In genomic region chr1:12617901-12618660, GRCh38 we compare ENCODE assay signal across 8 cellular contexts. TPM values are rescaled to one million over a fixed set of nuclear protein-coding genes. Genes with fewer than 3 reads are reported as not detected.
DNase-seq lines count a peak whose midpoint lies in the region; ATAC-seq, FAIRE-seq and TF ChIP-seq lines count a peak whose summit lies in the region.

Gene DHRS3 (minus strand): TSS chr1:12618210. CDS start chr1:12617348, 862 bp downstream.

- H3K9me3 ChIP-seq in HepG2 (ENCODE audit: low read length), result no peaks in the 10 kb centered on the region

- POLR2A ChIA-PET in AG04449 (lab: Yijun Ruan, JAX), result interaction anchor here (0.5 to 2.1 kb wide), 6 partner anchors 13 to 340 kb away, joined by 3 to 21 read pairs (median 4); no protein-coding TSS in a partner anchor
- POLR2A ChIA-PET in HepG2 (lab: Yijun Ruan, JAX), result interaction anchor here (0.6 to 10.1 kb wide), 34 partner anchors 13 to 639 kb away, joined by 3 to 357 read pairs (median 6); no protein-coding TSS in a partner anchor

- under 1% methylated on average over 69 of the region's 69 CpGs for WGBS in HepG2 (ENCODE audit: low lambda C conversion rate)

- peak within 1 kb of the TSS; percentile 82 for H3K4me3 ChIP-seq in AG04449 (ENCODE audit: low read depth, low read length)
- H3K4me3 ChIP-seq in HepG2 (replicated peaks in 1 of 3; ENCODE audit: insufficient read depth in 1 of 3, low read depth in 2 of 3, low read length in 3 of 3), result peak within 1 kb of the TSS; percentile 91 to 97 (median 94)

- H3K79me2 ChIP-seq in HepG2 (ENCODE audit: insufficient read depth, low read length), result peaks cover 53% of the 10 kb centered on the region

- H3K9ac ChIP-seq in HepG2 (ENCODE audit: insufficient read depth, low read depth, low read length), result peak within 1 kb of the TSS; percentile 97

- intact Hi-C loops in HepG2 (cut with micrococcal nuclease; ENCODE audit: unreplicated experiment), result loop anchor here (1.0 to 5.0 kb wide), 3 partner anchors 90 to 303 kb away; no protein-coding TSS in a partner anchor

- no peak for TF ChIP-seq CTCF in AG04449 (IDR thresholded peaks at IDR 0.05; ENCODE audit: insufficient read depth, low read length, missing control alignments)
- no peak for TF ChIP-seq CTCF in HepG2 (CRISPR knock-in tag; IDR thresholded peaks at IDR 0.05)

- ATAC-seq in GM21381 (IDR thresholded peaks at IDR 0.05; ENCODE audit: unreplicated experiment), result peak; percentile 44
- peak; percentile 54 for ATAC-seq in HepG2

- TF ChIP-seq POLR2A in HepG2 (IDR thresholded peaks at IDR 0.05; ENCODE audit: insufficient read depth in 1 of 2, low read depth in 2 of 2, low read length in 2 of 2), result peak; percentile 64

- no peak within 1 kb of the TSS for H2AFZ ChIP-seq in HepG2 (ENCODE audit: low read length)

- TF ChIP-seq EP300 in HepG2 (IDR thresholded peaks at IDR 0.05; ENCODE audit: low read depth in 2 of 2, low read length in 2 of 2), result peak in 1 of 2 experiments; percentile 58; a peak in 1 of 4 replicates
- no peak for TF ChIP-seq EP300 in HepG2 (CRISPR knock-in tag; IDR thresholded peaks at IDR 0.05; ENCODE audit: borderline replicate concordance)

- in situ Hi-C loops in HepG2 (cut with HindIII; ENCODE audit: extremely low pct_ligation_motif_present, low pct_unique_long_range_greater_than_20kb), result loop anchor here (5.0 kb wide), 2 partner anchors 66 to 91 kb away; no protein-coding TSS in a partner anchor

- peaks cover 5% of the 10 kb centered on the region for H4K20me1 ChIP-seq in HepG2 (ENCODE audit: insufficient read depth, low read length)

- H3K4me1 ChIP-seq in HepG2 (ENCODE audit: insufficient read depth, low read length), result peaks cover 54% of the 10 kb centered on the region

- peaks cover 0 to 3% of the 10 kb centered on the region in 2 experiments; a peak in 1 of 5 replicates for H3K27me3 ChIP-seq in HepG2 (ENCODE audit: control insufficient read depth in 1 of 2, insufficient read depth in 2 of 2, low read length in 2 of 2)

- H3K36me3 ChIP-seq in HepG2 (replicated peaks in 1 of 2; ENCODE audit: control insufficient read depth in 1 of 2, insufficient read depth in 2 of 2, low read length in 2 of 2), result peaks cover 3 to 10% of the 10 kb centered on the region in 2 experiments; a peak in 4 of 5 replicates

- DNase-seq in AG04449 (ENCODE audit: low read depth, low spot score) (no peak), NCI-H2227 treated with DMSO at 0.1 percent for 48 hours (lab: John Stamatoyannopoulos, UW) (peak; percentile 57), dermis microvascular lymphatic vessel endothelial cell (ENCODE audit: low read depth in 2 of 2) (peak; percentile 68 to 89), HepG2 (ENCODE audit: low spot score) (peak; percentile 83), A172 (ENCODE audit: low spot score) (no peak)
- DNase-seq in activated CD4-positive, alpha-beta T cell treated with anti-CD3 and anti-CD28 coated beads, Interleukin-2, amount 50 U/mL, for 24 hours (ENCODE audit: low read depth in 1 of 2, low spot score in 1 of 2), result peak; percentile 33 to 43
- DNase-seq in stimulated activated CD4-positive, alpha-beta T cell treated with anti-CD3 and anti-CD28 coated beads, Interleukin-2, amount 100 ng/mL, for 4 hours (ENCODE audit: low read depth), result peak; percentile 40

- H3K27ac ChIP-seq in HepG2 (ENCODE audit: extremely low read length, insufficient read depth, low read length), result peak within 1 kb of the TSS; percentile 94

- BruUV-seq in HepG2 (replicated peaks; lab: Mats Ljungman, UMichigan), result no TSS peak

- peak within 1 kb of the TSS; percentile 98 for H3K4me2 ChIP-seq in HepG2 (ENCODE audit: low read depth, low read length)

- FAIRE-seq in HepG2 (lab: Jason Lieb, UNC), result peak; percentile 18

- peak; percentile 35; the same call in 1 of the 2 replicates for TF ChIP-seq RAD21 in HepG2 (CRISPR knock-in tag; IDR thresholded peaks at IDR 0.05)

- CTCF ChIA-PET in AG04449 (lab: Yijun Ruan, JAX), result interaction anchor here (0.8 to 7.7 kb wide), 23 partner anchors 8 to 595 kb away, joined by 3 to 86 read pairs (median 4); no protein-coding TSS in a partner anchor
- CTCF ChIA-PET in HepG2 (lab: Yijun Ruan, JAX; ENCODE audit: low intra/inter-chr PET ratio, low total read pairs), result interaction anchor here (1.5 to 3.2 kb wide), 3 partner anchors 17 to 342 kb away, joined by 6 to 56 read pairs (median 17); no protein-coding TSS in a partner anchor

TF ChIP-seq in HepG2, 621 proteins besides CTCF, POLR2A, EP300 and RAD21 (continues in another document):
- TF ChIP-seq ZNF468 (CRISPR knock-in tag; IDR thresholded peaks at IDR 0.05) (no peak), PBX3 (CRISPR knock-in tag; IDR thresholded peaks at IDR 0.05; ENCODE audit: borderline replicate concordance) (no peak), HNRNPUL1 (IDR thresholded peaks at IDR 0.05; ENCODE audit: low read depth, low read length) (no peak), FIP1L1 (IDR thresholded peaks at IDR 0.05; ENCODE audit: borderline replicate concordance, insufficient read depth, low read depth, low read length) (peak; percentile 46; the same call in 1 of the 2 replicates), PREB (CRISPR knock-in tag; IDR thresholded peaks at IDR 0.05) (no peak), PHF20 (CRISPR knock-in tag; IDR thresholded peaks at IDR 0.05) (no peak), NR2F1 (CRISPR knock-in tag; IDR thresholded peaks at IDR 0.05) (no peak), ZNF367 (CRISPR knock-in tag; IDR thresholded peaks at IDR 0.05; ENCODE audit: borderline replicate concordance) (no peak; the same call in 1 of the 2 replicates), PBX2 (CRISPR knock-in tag; IDR thresholded peaks at IDR 0.05) (peak; percentile 79), MTF1 (CRISPR knock-in tag; IDR thresholded peaks at IDR 0.05) (no peak), ATF5 (CRISPR knock-in tag; IDR thresholded peaks at IDR 0.05; ENCODE audit: low read depth) (no peak), JARID2 (CRISPR knock-in tag; IDR thresholded peaks at IDR 0.05; ENCODE audit: insufficient replicate concordance) (no peak)

RNA-seq across cellular contexts. Expression of gene DHRS3, which starts in this region (rescaled TPM):
- total RNA-seq in dermis microvascular lymphatic vessel endothelial cell (64.1 and 75.4 TPM in 2 replicates), HepG2 (2016; rRNA removed; fragmentation: Illumina TruSeq; extraction: Trizol) (30.5 and 48.5 TPM in 2 replicates)
- 25.5 and 27.3 TPM in 2 replicates for total RNA-seq in HepG2 (2016; cell fraction: cytosol; rRNA removed; fragmentation: Illumina TruSeq; extraction: Trizol; ENCODE audit: low read depth)
- total RNA-seq in HepG2 (2016; cell fraction: insoluble cytoplasmic fraction; rRNA removed; fragmentation: Illumina TruSeq; extraction: Trizol), result 26.6 and 52.7 TPM in 2 replicates
- 29.7 and 30.7 TPM in 2 replicates for total RNA-seq in HepG2 (2016; cell fraction: membrane; rRNA removed; fragmentation: Illumina TruSeq; extraction: Trizol)
- 41.7 and 48.7 TPM in 2 replicates for total RNA-seq in HepG2 (2016; cell fraction: nucleus; rRNA removed; fragmentation: Illumina TruSeq; extraction: Trizol)
- 90.5 and 107 TPM in 2 replicates for polyA plus RNA-seq in HepG2 (2011; rRNA removed)
- 85.8 and 93.3 TPM in 2 replicates for polyA plus RNA-seq in HepG2 (2011; cell fraction: cytosol; rRNA removed)
- polyA plus RNA-seq in HepG2 (2011; cell fraction: nucleus; rRNA removed), result 96.4 and 100 TPM in 2 replicates
- 60.3 and 66.6 TPM in 2 replicates for polyA plus RNA-seq in HepG2 (2012)
- polyA plus RNA-seq in HepG2 (2016; cell fraction: cytosol; fragmentation: Illumina TruSeq; extraction: Trizol; ENCODE audit: low read depth), result 7.8 TPM in 2 replicates
- polyA plus RNA-seq in HepG2 (2016; cell fraction: insoluble cytoplasmic fraction; fragmentation: Illumina TruSeq; extraction: Trizol; ENCODE audit: low read depth), result 18.9 and 21.8 TPM in 2 replicates
- 13.0 and 14.3 TPM in 2 replicates for polyA plus RNA-seq in HepG2 (2016; cell fraction: membrane; fragmentation: Illumina TruSeq; extraction: Trizol; ENCODE audit: low read depth)
- 64.9 and 66.2 TPM in 2 replicates for polyA plus RNA-seq in HepG2 (2016; cell fraction: nucleus; fragmentation: Illumina TruSeq; extraction: Trizol; ENCODE audit: insufficient read depth, low read depth)
- polyA minus RNA-seq in HepG2 (2011; rRNA and poly(A)+ RNA removed; ENCODE audit: low replicate concordance), result 17.4 and 446 TPM in 2 replicates
- polyA minus RNA-seq in HepG2 (2011; cell fraction: cytosol; rRNA and poly(A)+ RNA removed), result 107 and 116 TPM in 2 replicates
- 65.1 and 73.6 TPM in 2 replicates for polyA minus RNA-seq in HepG2 (2011; cell fraction: nucleus; rRNA and poly(A)+ RNA removed)
- total RNA-seq in A172 (2014; rRNA removed; shearing (Covaris generic)), result not detected in 2 replicates

Comparison
In these comparisons a context has a peak if more than half of its experiments do, and no peak if none do; other contexts are left out.
1. RNA of gene DHRS3 (total RNA-seq): 64.1 to 75.4 TPM in dermis microvascular lymphatic vessel endothelial cell and 25.5 to 52.7 TPM in HepG2; not detected in A172; every median in the first group is over 10 times any median in the second.
2. DNase-seq: peak in NCI-H2227 treated with DMSO at 0.1 percent for 48 hours (single experiment), activated CD4-positive, alpha-beta T cell treated with anti-CD3 and anti-CD28 coated beads, Interleukin-2, amount 50 U/mL, for 24 hours (2 of 2), dermis microvascular lymphatic vessel endothelial cell (2 of 2), HepG2 (single experiment) and stimulated activated CD4-positive, alpha-beta T cell treated with anti-CD3 and anti-CD28 coated beads, Interleukin-2, amount 100 ng/mL, for 4 hours (single experiment); none in AG04449 (single experiment) and A172 (single experiment).